In genomic region chr1:28577052-28577678, GRCh38 we compare ENCODE assay signal across 9 cellular contexts. TPM values are rescaled to one million over a fixed set of nuclear protein-coding genes. Genes with fewer than 3 reads are reported as not detected.
A peak's percentile ranks its signal among the peaks of the same experiment; 100 is the strongest.
DNase-seq lines count a peak whose midpoint lies in the region; ATAC-seq and TF ChIP-seq lines count a peak whose summit lies in the region.
"Had no signal": no experiment of that assay in that cellular context is flagged by ENCODE, and none has a peak within 500 bp of the region (broad histone marks: within the 10 kb centered on the region; RNA-seq: fewer than 3 reads in every experiment).

No MANE protein-coding gene starts in this region.

- peak overlapping the region; percentile 51 to 85 (median 80) for H3K27ac Mint-ChIP-seq in IgD-negative memory B cell
- peak overlapping the region; percentile 3 for H3K27ac Mint-ChIP-seq in activated CD4-positive, alpha-beta T cell treated with anti-CD3 and anti-CD28 coated beads, Interleukin-2, amount 10 ng/mL, durations not matched to agents 7 days and 5 days
- peak overlapping the region; percentile 62 for H3K27ac Mint-ChIP-seq in natural killer cell
- peak overlapping the region in 5 of 10 donors; percentile 11 to 62 (median 43) for H3K27ac Mint-ChIP-seq in naive thymus-derived CD8-positive, alpha-beta T cell

- intact Hi-C loops in natural killer cell (cut with micrococcal nuclease), result no loop called here

- CTCF ChIA-PET in activated CD4-positive, alpha-beta T cell treated with anti-CD3 and anti-CD28 coated beads, Interleukin-2, amount 10 ng/mL, durations not matched to agents 7 days and 5 days (lab: Charles Lee), result interaction anchor here (1.0 to 1.6 kb wide), 5 partner anchors 13 to 159 kb away, joined by 3 to 4 read pairs (median 3); partner anchors contain the start of gene YTHDF2

- peak; percentile 35 for DNase-seq in EL
- no peak for DNase-seq in activated CD4-positive, alpha-beta T cell treated with anti-CD3 and anti-CD28 coated beads, Interleukin-2, amount 10 ng/mL, durations not matched to agents 7 days and 5 days
- no peak for DNase-seq in natural killer cell
- no peak for DNase-seq in NCI-H446 (lab: John Stamatoyannopoulos, UW)
- no peak for DNase-seq in naive thymus-derived CD8-positive, alpha-beta T cell
- DNase-seq: head of caudate nucleus had no signal

- no peak for ATAC-seq in natural killer cell
- ATAC-seq in HG03045 (IDR thresholded peaks at IDR 0.05; ENCODE audit: unreplicated experiment), result no peak
- ATAC-seq in HG02973 (IDR thresholded peaks at IDR 0.05; ENCODE audit: unreplicated experiment), result no peak
- no peak for ATAC-seq in naive thymus-derived CD8-positive, alpha-beta T cell

- H3K36me3 Mint-ChIP-seq in IgD-negative memory B cell, result no peaks in the 10 kb centered on the region
- peaks cover 50% of the 10 kb centered on the region for H3K36me3 Mint-ChIP-seq in activated CD4-positive, alpha-beta T cell treated with anti-CD3 and anti-CD28 coated beads, Interleukin-2, amount 10 ng/mL, durations not matched to agents 7 days and 5 days (ENCODE audit: low read depth)
- peaks cover 16% of the 10 kb centered on the region for H3K36me3 Mint-ChIP-seq in natural killer cell
- peaks cover 8 to 67% (median 20%) of the 10 kb centered on the region in 3 donors for H3K36me3 Mint-ChIP-seq in naive thymus-derived CD8-positive, alpha-beta T cell

- H3K4me3 Mint-ChIP-seq in IgD-negative memory B cell (peak overlapping the region in 1 of 4 donors; percentile 100), natural killer cell (no peak overlapping the region)
- H3K4me3 Mint-ChIP-seq in activated CD4-positive, alpha-beta T cell treated with anti-CD3 and anti-CD28 coated beads, Interleukin-2, amount 10 ng/mL, durations not matched to agents 7 days and 5 days, result no peak overlapping the region
- H3K4me3 Mint-ChIP-seq in naive thymus-derived CD8-positive, alpha-beta T cell, result no peak overlapping the region

- H3K4me1 Mint-ChIP-seq in IgD-negative memory B cell, result peaks cover 18 to 28% (median 25%) of the 10 kb centered on the region in 3 donors
- peaks cover 29% of the 10 kb centered on the region for H3K4me1 Mint-ChIP-seq in activated CD4-positive, alpha-beta T cell treated with anti-CD3 and anti-CD28 coated beads, Interleukin-2, amount 10 ng/mL, durations not matched to agents 7 days and 5 days
- peaks cover 29 to 33% of the 10 kb centered on the region in 2 donors for H3K4me1 Mint-ChIP-seq in natural killer cell
- peaks cover 14 to 39% (median 36%) of the 10 kb centered on the region in 4 donors for H3K4me1 Mint-ChIP-seq in naive thymus-derived CD8-positive, alpha-beta T cell

- H3K27me3 Mint-ChIP-seq in IgD-negative memory B cell (no peaks in the 10 kb centered on the region), natural killer cell (ENCODE audit: low read depth in 2 of 2) (no peaks in the 10 kb centered on the region)
- H3K27me3 Mint-ChIP-seq in activated CD4-positive, alpha-beta T cell treated with anti-CD3 and anti-CD28 coated beads, Interleukin-2, amount 10 ng/mL, durations not matched to agents 7 days and 5 days, result no peaks in the 10 kb centered on the region
- no peaks in the 10 kb centered on the region for H3K27me3 Mint-ChIP-seq in naive thymus-derived CD8-positive, alpha-beta T cell

- POLR2A ChIA-PET in activated CD4-positive, alpha-beta T cell treated with anti-CD3 and anti-CD28 coated beads, Interleukin-2, amount 10 ng/mL, durations not matched to agents 7 days and 5 days (lab: Charles Lee), result no interaction called here
- POLR2A ChIA-PET in naive thymus-derived CD8-positive, alpha-beta T cell (lab: Charles Lee), result interaction anchor here (1.1 to 1.8 kb wide), 2 partner anchors 66 to 71 kb away, joined by 5 read pairs; partner anchors contain the start of gene RCC1

- no peak for TF ChIP-seq CTCF in natural killer cell (IDR thresholded peaks at IDR 0.05)

- H3K9me3 Mint-ChIP-seq in IgD-negative memory B cell (no peaks in the 10 kb centered on the region), natural killer cell (no peaks in the 10 kb centered on the region)
- no peaks in the 10 kb centered on the region for H3K9me3 Mint-ChIP-seq in activated CD4-positive, alpha-beta T cell treated with anti-CD3 and anti-CD28 coated beads, Interleukin-2, amount 10 ng/mL, durations not matched to agents 7 days and 5 days
- no peaks in the 10 kb centered on the region for H3K9me3 Mint-ChIP-seq in naive thymus-derived CD8-positive, alpha-beta T cell

RNA-seq across cellular contexts. Expression of gene RAB42, which starts 14.9 kb away (rescaled TPM):
- not detected for polyA plus RNA-seq in IgD-negative memory B cell
- total RNA-seq in activated CD4-positive, alpha-beta T cell treated with anti-CD3 and anti-CD28 coated beads, Interleukin-2, amount 10 ng/mL, durations not matched to agents 7 days and 5 days, result not detected
- under 1 TPM in 1 of 3 donors, not detected in 2; 0.38 TPM for total RNA-seq in natural killer cell
- total RNA-seq in naive thymus-derived CD8-positive, alpha-beta T cell, result not detected
- polyA plus RNA-seq in naive thymus-derived CD8-positive, alpha-beta T cell, result not detected

RNA-seq across cellular contexts. Expression of gene TRNAU1AP, which starts 24.3 kb away (rescaled TPM):
- 29.2 TPM for polyA plus RNA-seq in IgD-negative memory B cell
- 10 to 100 TPM; 69.3 to 70.6 TPM for total RNA-seq in activated CD4-positive, alpha-beta T cell treated with anti-CD3 and anti-CD28 coated beads, Interleukin-2, amount 10 ng/mL, durations not matched to agents 7 days and 5 days
- total RNA-seq in natural killer cell, result 10 to 100 TPM; 28.3 to 38.7 (median 32.1) TPM
- total RNA-seq in naive thymus-derived CD8-positive, alpha-beta T cell, result 10 to 100 TPM; 35.3 to 42.8 TPM
- polyA plus RNA-seq in naive thymus-derived CD8-positive, alpha-beta T cell, result 10 to 100 TPM; 21.5 to 25.3 (median 22.6) TPM
